8 cellular contexts compared by ENCODE assay signal in the genomic region with DNA sequence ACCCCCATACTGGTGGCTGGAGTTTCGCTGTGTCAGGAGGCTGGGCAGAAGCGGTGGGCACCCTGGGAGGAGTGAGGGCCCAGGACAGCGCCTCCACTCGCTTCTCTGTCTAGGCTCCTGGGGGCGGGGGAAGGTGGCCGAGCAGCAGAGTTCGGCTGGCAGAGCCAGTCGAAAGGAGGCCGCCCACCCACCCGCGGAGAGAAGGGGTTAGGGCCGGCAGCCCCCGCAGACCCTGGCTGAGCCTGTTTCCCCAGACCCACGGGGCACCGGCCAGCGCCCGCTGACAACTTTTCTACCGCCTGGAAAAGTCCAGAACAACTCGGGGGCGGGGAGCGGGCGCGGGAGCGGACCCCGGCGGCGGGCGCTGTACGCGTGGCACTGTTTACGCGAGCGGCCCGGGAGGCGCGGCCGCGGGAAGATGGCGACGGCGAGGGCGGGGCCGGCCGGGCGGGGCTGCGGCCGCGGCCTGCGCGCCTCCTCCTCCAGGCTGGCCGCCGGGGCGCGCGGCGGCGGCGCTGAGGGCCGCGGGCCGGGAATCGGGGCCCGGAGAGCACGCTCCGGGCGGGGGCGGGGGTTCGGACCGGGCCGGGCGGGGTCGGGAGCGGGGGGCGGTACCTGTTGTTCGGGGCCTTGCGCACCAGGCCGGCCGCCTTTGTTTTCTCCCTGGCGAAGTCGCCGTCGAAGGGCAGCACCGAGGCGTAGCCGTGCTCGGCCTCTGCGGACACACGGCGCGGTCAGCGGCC. TPM values are rescaled to one million over a fixed set of nuclear protein-coding genes. Genes with fewer than 3 reads are reported as not detected.
DNase-seq lines count a peak whose midpoint lies in the region; ATAC-seq and TF ChIP-seq lines count a peak whose summit lies in the region.

No MANE protein-coding gene starts in this region.

- H3K27me3 ChIP-seq in DND-41 (ENCODE audit: insufficient read depth, low read length, poor library complexity) (no peaks in the 10 kb centered on the region), HAP-1 (ENCODE audit: low read depth) (no peaks in the 10 kb centered on the region), Peyer's patch (no peaks in the 10 kb centered on the region), right cardiac atrium (ENCODE audit: control insufficient read depth, insufficient read depth) (no peaks in the 10 kb centered on the region)

- H2AFZ ChIP-seq in DND-41 (ENCODE audit: low read depth, low read length) = peak overlapping the region; percentile 79

- peak overlapping the region; percentile 73 for H3K9ac ChIP-seq in DND-41 (ENCODE audit: low read depth, low read length)

- H3K4me1 ChIP-seq in DND-41 (ENCODE audit: insufficient read depth, low read length) = peaks cover 37% of the 10 kb centered on the region
- H3K4me1 ChIP-seq in HAP-1 = no peaks in the 10 kb centered on the region
- H3K4me1 ChIP-seq in Peyer's patch = peaks cover 0 to 61% (median 21%) of the 10 kb centered on the region in 4 donors
- peaks cover 26% of the 10 kb centered on the region for H3K4me1 ChIP-seq in right cardiac atrium (ENCODE audit: control insufficient read depth, insufficient read depth, low read length)

- no peak for ATAC-seq in DND-41 (ENCODE audit: insufficient read depth, low read depth)
- ATAC-seq in right cardiac atrium = no peak
- no peak for ATAC-seq in HG02938 (IDR thresholded peaks at IDR 0.05; ENCODE audit: unreplicated experiment)

- DNase-seq in DND-41 = peak; percentile 57
- DNase-seq in HAP-1 (ENCODE audit: low spot score in 2 of 2) = peak in 1 of 2 experiments; percentile 62
- peak; percentile 39 to 77 (median 77) for DNase-seq in Peyer's patch
- DNase-seq in right cardiac atrium = peak; percentile 61 to 85 (median 82)
- DNase-seq in retina = peak; percentile 52
- DNase-seq in NCI-H1436 treated with DMSO at 0.1 percent for 48 hours (lab: John Stamatoyannopoulos, UW) = no peak

- H3K27ac ChIP-seq in DND-41 (ENCODE audit: low read length) (peak overlapping the region; percentile 67), Peyer's patch (peak overlapping the region; percentile 94 to 99 (median 96)), adipose tissue (ENCODE audit: low read depth, low read length) (peak overlapping the region; percentile 40), right cardiac atrium (ENCODE audit: low read length) (peak overlapping the region; percentile 86)

- peak overlapping the region; percentile 85 for H3K4me2 ChIP-seq in DND-41 (ENCODE audit: insufficient read depth, low read length)

- TF ChIP-seq POLR2A in Peyer's patch (IDR thresholded peaks at IDR 0.05) = no peak

- H3K4me3 ChIP-seq in DND-41 (ENCODE audit: low read depth in 1 of 2, low read length in 2 of 2) (peak overlapping the region; percentile 55 to 86; a peak in 3 of 4 replicates), HAP-1 (peak overlapping the region; percentile 51), Peyer's patch (peak overlapping the region; percentile 76 to 99 (median 94)), right cardiac atrium (ENCODE audit: low read length) (peak overlapping the region; percentile 91)

- H4K20me1 ChIP-seq in DND-41 (ENCODE audit: insufficient read depth, low read length) = peaks cover 46% of the 10 kb centered on the region

- H3K36me3 ChIP-seq in DND-41 (ENCODE audit: insufficient read depth, low read length) (peaks cover 40% of the 10 kb centered on the region), HAP-1 (replicated peaks) (no peaks in the 10 kb centered on the region), Peyer's patch (peaks cover 0 to 18% (median 0%) of the 10 kb centered on the region in 3 donors)

- no peak for TF ChIP-seq CTCF in DND-41 (IDR thresholded peaks at IDR 0.05; ENCODE audit: borderline replicate concordance, extremely low read depth, low read length, poor library complexity, severe bottlenecking)
- no peak for TF ChIP-seq CTCF in Peyer's patch (IDR thresholded peaks at IDR 0.05)

- WGBS in adipose tissue, 3 donors = 0 to 1% (median 0%) methylated on average over 47 to 91 of the region's 91 CpGs
- WGBS in right cardiac atrium = under 1% methylated on average over 87 of the region's 91 CpGs

- H3K9me3 ChIP-seq in DND-41 (ENCODE audit: insufficient read depth, low read length, severe bottlenecking) = no peaks in the 10 kb centered on the region
- no peaks in the 10 kb centered on the region for H3K9me3 ChIP-seq in HAP-1
- no peaks in the 10 kb centered on the region for H3K9me3 ChIP-seq in Peyer's patch
- H3K9me3 ChIP-seq in right cardiac atrium (ENCODE audit: control insufficient read depth, low read length) = no peaks in the 10 kb centered on the region

- intact Hi-C loops in right cardiac atrium (cut with DNase I) = loop anchor here in 1 of 4 donors (5.0 kb wide), 1 partner anchor 141 kb away; no protein-coding TSS in a partner anchor

- in situ Hi-C loops in HAP-1 (cut with MboI; ENCODE audit: low sequenced_read_pairs) = no loop called here

- peaks cover 32% of the 10 kb centered on the region for H3K79me2 ChIP-seq in DND-41 (ENCODE audit: insufficient read depth, low read length)

RNA-seq across cellular contexts. Expression of a gene that starts 0.6 kb away (rescaled TPM):
- 10 to 100 TPM; 28.9 to 52.5 (median 44.0) TPM for total RNA-seq in Peyer's patch
- polyA plus RNA-seq in adipose tissue = 10 to 100 TPM; 21.7 to 99.8 (median 53.5) TPM
- total RNA-seq in right cardiac atrium = 10 to 100 TPM; 27.2 to 35.8 (median 31.6) TPM
- polyA plus RNA-seq in right cardiac atrium = 43.1 TPM

RNA-seq across cellular contexts. Expression of a gene that starts 19.4 kb away (rescaled TPM):
- 10 to 100 TPM in 1 of 4 donors, 1 to 10 TPM in 3; 8.6 to 11.6 (median 9.0) TPM for total RNA-seq in Peyer's patch
- 1 to 10 TPM; 4.6 to 5.8 (median 5.7) TPM for polyA plus RNA-seq in adipose tissue
- 1 to 10 TPM; 6.1 to 8.9 (median 7.4) TPM for total RNA-seq in right cardiac atrium
- polyA plus RNA-seq in right cardiac atrium = 4.3 TPM

RNA-seq across cellular contexts. Expression of a gene that starts 19.4 kb away (rescaled TPM):
- total RNA-seq in Peyer's patch (1 to 10 TPM in 3 of 4 donors, under 1 TPM in 1; 0.70 to 6.6 (median 3.2) TPM), right cardiac atrium (1 to 10 TPM; 3.5 to 5.9 (median 4.6) TPM)
- polyA plus RNA-seq in adipose tissue (10 to 100 TPM in 1 of 3 donors, 1 to 10 TPM in 2; 2.8 to 14.7 (median 5.7) TPM), right cardiac atrium (1.5 TPM)

Comparison
In these comparisons a context has a peak if more than half of its experiments do, and no peak if none do; other contexts are left out.
1. H3K27ac ChIP-seq: peak in every context shown above with its lines; median percentile 96 in Peyer's patch; 86 in right cardiac atrium; 67 in DND-41; 40 in adipose tissue.